In genomic region chr1:200355815-200356214, GRCh38 we compare ENCODE assay signal across 22 cellular contexts. TPM values are rescaled to one million over a fixed set of nuclear protein-coding genes. Genes with fewer than 3 reads are reported as not detected.
DNase-seq lines count a peak whose midpoint lies in the region; ATAC-seq and TF ChIP-seq lines count a peak whose summit lies in the region.
"Had no signal": no experiment of that assay in that cellular context is flagged by ENCODE, and none has a peak within 500 bp of the region (broad histone marks: within the 10 kb centered on the region; RNA-seq: fewer than 3 reads in every experiment).

No MANE protein-coding gene starts in this region.

- intact Hi-C loops in activated CD4-positive, alpha-beta T cell treated with anti-CD3 and anti-CD28 coated beads, Interleukin-2, amount 10 ng/mL, durations not matched to agents 24 days and 14 days (cut with micrococcal nuclease), result loop anchor here (2.0 kb wide), 2 partner anchors 53 to 127 kb away; no protein-coding TSS in a partner anchor
- intact Hi-C loops in activated CD8-positive, alpha-beta T cell treated with anti-CD3 and anti-CD28 coated beads for 36 hours (cut with micrococcal nuclease), result no loop called here
- intact Hi-C loops in Right ventricle myocardium inferior (cut with DNase I), result no loop called here

- POLR2A ChIA-PET in activated CD8-positive, alpha-beta T cell treated with anti-CD3 and anti-CD28 coated beads for 36 hours (lab: Charles Lee), result no interaction called here

- H3K4me1 Mint-ChIP-seq in activated CD4-positive, alpha-beta T cell treated with anti-CD3 and anti-CD28 coated beads, Interleukin-2, amount 10 ng/mL, durations not matched to agents 24 days and 14 days, result peaks cover 38% of the 10 kb centered on the region
- peaks cover 20% of the 10 kb centered on the region for H3K4me1 Mint-ChIP-seq in T-helper 17 cell
- peaks cover 23 to 31% of the 10 kb centered on the region in 2 donors for H3K4me1 Mint-ChIP-seq in stimulated activated naive B cell treated with anti-CD40 and anti-IgM and Interleukin-4, amounts not matched to agents 10 μg/mL and 1 μg/mL and 100 μg/mL, for 72 hours
- peaks cover 29% of the 10 kb centered on the region for H3K4me1 Mint-ChIP-seq in activated CD8-positive, alpha-beta T cell treated with anti-CD3 and anti-CD28 coated beads for 36 hours (ENCODE audit: low read depth)

- no peak overlapping the region for H3K4me3 Mint-ChIP-seq in activated CD4-positive, alpha-beta T cell treated with anti-CD3 and anti-CD28 coated beads, Interleukin-2, amount 10 ng/mL, durations not matched to agents 24 days and 14 days
- H3K4me3 Mint-ChIP-seq in T-helper 17 cell, result no peak overlapping the region
- H3K4me3 Mint-ChIP-seq in stimulated activated naive B cell treated with anti-CD40 and anti-IgM and Interleukin-4, amounts not matched to agents 10 μg/mL and 1 μg/mL and 100 μg/mL, for 72 hours, result no peak overlapping the region
- H3K4me3 Mint-ChIP-seq in activated CD8-positive, alpha-beta T cell treated with anti-CD3 and anti-CD28 coated beads for 36 hours, result no peak overlapping the region
- H3K4me3 Mint-ChIP-seq: activated CD8-positive, alpha-beta memory T cell treated with anti-CD3 and anti-CD28 coated beads, Interleukin-2, amount 10 ng/mL, durations not matched to agents 7 days and 5 days had no signal

- H3K36me3 Mint-ChIP-seq in activated CD4-positive, alpha-beta T cell treated with anti-CD3 and anti-CD28 coated beads, Interleukin-2, amount 10 ng/mL, durations not matched to agents 24 days and 14 days (ENCODE audit: low read depth), result no peaks in the 10 kb centered on the region
- peaks cover 2% of the 10 kb centered on the region for H3K36me3 Mint-ChIP-seq in T-helper 17 cell (ENCODE audit: low read depth)
- no peaks in the 10 kb centered on the region for H3K36me3 Mint-ChIP-seq in stimulated activated naive B cell treated with anti-CD40 and anti-IgM and Interleukin-4, amounts not matched to agents 10 μg/mL and 1 μg/mL and 100 μg/mL, for 72 hours
- H3K36me3 Mint-ChIP-seq in activated CD8-positive, alpha-beta T cell treated with anti-CD3 and anti-CD28 coated beads for 36 hours (ENCODE audit: low read depth), result no peaks in the 10 kb centered on the region
- H3K36me3 Mint-ChIP-seq: activated CD8-positive, alpha-beta memory T cell treated with anti-CD3 and anti-CD28 coated beads, Interleukin-2, amount 10 ng/mL, durations not matched to agents 7 days and 5 days had no signal

- no peak for DNase-seq in activated CD4-positive, alpha-beta T cell treated with anti-CD3 and anti-CD28 coated beads, Interleukin-2, amount 10 ng/mL, durations not matched to agents 24 days and 14 days
- no peak for DNase-seq in activated CD4-positive, alpha-beta T cell treated with anti-CD3 and anti-CD28 coated beads for 4 hours
- no peak for DNase-seq in T-helper 17 cell
- DNase-seq in stimulated activated naive B cell treated with anti-CD40 and anti-IgM and Interleukin-4, amounts not matched to agents 10 μg/mL and 1 μg/mL and 100 μg/mL, for 72 hours, result no peak
- DNase-seq in activated CD4-positive, CD25-positive, alpha-beta regulatory T cell (lab: John Stamatoyannopoulos, UW), result no peak
- DNase-seq in activated CD8-positive, alpha-beta T cell treated with anti-CD3 and anti-CD28 coated beads for 36 hours, result no peak
- DNase-seq in Right ventricle myocardium inferior (ENCODE audit: missing footprints), result no peak
- DNase-seq: activated CD8-positive, alpha-beta memory T cell treated with anti-CD3 and anti-CD28 coated beads, Interleukin-2, amount 10 ng/mL, durations not matched to agents 7 days and 5 days; dorsolateral prefrontal cortex; erythroblast; foreskin melanocyte; GF-D8; hippocampal formation; islet precursor cell; NCI-H146; NK-92 treated with Interleukin-12 subunit alpha and Interleukin-12 subunit beta, amount 100 ng/mL, for 24 hours; nucleus accumbens; retina; stimulated activated CD4-positive, alpha-beta T cell treated with anti-CD3 and anti-CD28 coated beads, Interleukin-12 subunit alpha, Interleukin-12 subunit beta, amount 100 ng/mL, for 4 hours had no signal

- H3K27me3 Mint-ChIP-seq in activated CD4-positive, alpha-beta T cell treated with anti-CD3 and anti-CD28 coated beads, Interleukin-2, amount 10 ng/mL, durations not matched to agents 24 days and 14 days, result no peaks in the 10 kb centered on the region
- H3K27me3 Mint-ChIP-seq in T-helper 17 cell, result no peaks in the 10 kb centered on the region
- no peaks in the 10 kb centered on the region for H3K27me3 Mint-ChIP-seq in stimulated activated naive B cell treated with anti-CD40 and anti-IgM and Interleukin-4, amounts not matched to agents 10 μg/mL and 1 μg/mL and 100 μg/mL, for 72 hours
- no peaks in the 10 kb centered on the region for H3K27me3 Mint-ChIP-seq in activated CD8-positive, alpha-beta T cell treated with anti-CD3 and anti-CD28 coated beads for 36 hours

- no peaks in the 10 kb centered on the region for H3K9me3 Mint-ChIP-seq in activated CD4-positive, alpha-beta T cell treated with anti-CD3 and anti-CD28 coated beads, Interleukin-2, amount 10 ng/mL, durations not matched to agents 24 days and 14 days
- H3K9me3 Mint-ChIP-seq in stimulated activated naive B cell treated with anti-CD40 and anti-IgM and Interleukin-4, amounts not matched to agents 10 μg/mL and 1 μg/mL and 100 μg/mL, for 72 hours, result no peaks in the 10 kb centered on the region
- no peaks in the 10 kb centered on the region for H3K9me3 Mint-ChIP-seq in activated CD8-positive, alpha-beta T cell treated with anti-CD3 and anti-CD28 coated beads for 36 hours
- H3K9me3 Mint-ChIP-seq: activated T-helper 2 cell treated with anti-CD3 and anti-CD28 coated beads, Interferon-gamma antibody, Interleukin-2, Interleukin-4, amounts not matched to agents 10 μg/mL and 5 μg/mL and 100 μg/mL, durations not matched to agents 14 hours and 24 hours and 36 hours had no signal

- peak; percentile 53 for ATAC-seq in HG03175 (IDR thresholded peaks at IDR 0.05; ENCODE audit: unreplicated experiment)
- no peak for ATAC-seq in T-helper 17 cell
- peak in 1 of 2 donors; percentile 25 for ATAC-seq in stimulated activated naive B cell treated with anti-CD40 and anti-IgM and Interleukin-4, amounts not matched to agents 10 μg/mL and 1 μg/mL and 100 μg/mL, for 72 hours (replicated peaks)
- no peak for ATAC-seq in activated CD8-positive, alpha-beta T cell treated with anti-CD3 and anti-CD28 coated beads for 36 hours
- ATAC-seq in Right ventricle myocardium inferior, result no peak
- ATAC-seq: activated CD8-positive, alpha-beta memory T cell treated with anti-CD3 and anti-CD28 coated beads, Interleukin-2, amount 10 ng/mL, durations not matched to agents 7 days and 5 days had no signal

- no peaks in the 10 kb centered on the region for H3K9me3 ChIP-seq in T-helper 17 cell (ENCODE audit: control insufficient read depth, low read length, poor library complexity, severe bottlenecking)
- H3K9me3 ChIP-seq: suprapubic skin had no signal

- no peak for TF ChIP-seq CTCF in activated CD8-positive, alpha-beta T cell treated with anti-CD3 and anti-CD28 coated beads for 36 hours (IDR thresholded peaks at IDR 0.05)

- peak overlapping the region; percentile 40 for H3K27ac Mint-ChIP-seq in activated CD4-positive, alpha-beta T cell treated with anti-CD3 and anti-CD28 coated beads, Interleukin-2, amount 10 ng/mL, durations not matched to agents 24 days and 14 days
- H3K27ac Mint-ChIP-seq in T-helper 17 cell, result peak overlapping the region; percentile 0
- peak overlapping the region; percentile 3 for H3K27ac Mint-ChIP-seq in stimulated activated naive B cell treated with anti-CD40 and anti-IgM and Interleukin-4, amounts not matched to agents 10 μg/mL and 1 μg/mL and 100 μg/mL, for 72 hours
- no peak overlapping the region for H3K27ac Mint-ChIP-seq in activated CD8-positive, alpha-beta T cell treated with anti-CD3 and anti-CD28 coated beads for 36 hours
- H3K27ac Mint-ChIP-seq: activated CD8-positive, alpha-beta memory T cell treated with anti-CD3 and anti-CD28 coated beads, Interleukin-2, amount 10 ng/mL, durations not matched to agents 7 days and 5 days; activated T-helper 2 cell treated with anti-CD3 and anti-CD28 coated beads, Interferon-gamma antibody, Interleukin-2, Interleukin-4, amounts not matched to agents 10 μg/mL and 5 μg/mL and 100 μg/mL, durations not matched to agents 14 hours and 24 hours and 36 hours had no signal

- CTCF ChIA-PET in activated CD8-positive, alpha-beta T cell treated with anti-CD3 and anti-CD28 coated beads for 36 hours (lab: Charles Lee), result interaction anchor here (0.7 kb wide), 1 partner anchor 136 kb away, joined by 3 read pairs; no protein-coding TSS in a partner anchor

RNA-seq across cellular contexts. Expression of gene ZNF281, which starts 54.0 kb away (rescaled TPM):
- 19.0 and 20.4 TPM in 2 replicates for total RNA-seq in activated CD4-positive, alpha-beta T cell treated with anti-CD3 and anti-CD28 coated beads, Interleukin-2, amount 10 ng/mL, durations not matched to agents 24 days and 14 days
- total RNA-seq in T-helper 17 cell, result 10 to 100 TPM; 21.9 to 28.7 TPM
- 10 to 100 TPM; 12.0 to 12.2 TPM for total RNA-seq in activated CD8-positive, alpha-beta T cell treated with anti-CD3 and anti-CD28 coated beads for 36 hours
- 8.7 TPM for total RNA-seq in Right ventricle myocardium inferior
